ENCODE assay signal across 8 cellular contexts in genomic region chr5:126544087-126544740, GRCh38. TPM values are rescaled to one million over a fixed set of nuclear protein-coding genes. Genes with fewer than 3 reads are reported as not detected.
DNase-seq lines count a peak whose midpoint lies in the region; ATAC-seq and TF ChIP-seq lines count a peak whose summit lies in the region.

No MANE protein-coding gene starts in this region.

- H3K27ac ChIP-seq in esophagus squamous epithelium, result no peak overlapping the region

- CTCF ChIA-PET in WTC11 (lab: Charles Lee), result interaction anchor here (0.7 to 1.2 kb wide), 4 partner anchors 11 to 173 kb away, joined by 3 to 6 read pairs (median 5); partner anchors contain the start of gene ALDH7A1

- peaks cover 20% of the 10 kb centered on the region for H3K36me3 Mint-ChIP-seq in WTC11

- no peak overlapping the region for H3K27ac Mint-ChIP-seq in WTC11

- peaks cover 0 to 62% (median 4%) of the 10 kb centered on the region in 3 donors for H3K36me3 ChIP-seq in esophagus squamous epithelium

- H3K9me3 ChIP-seq in esophagus squamous epithelium, result no peaks in the 10 kb centered on the region

- no peaks in the 10 kb centered on the region for H3K27me3 Mint-ChIP-seq in WTC11 (ENCODE audit: low read depth)

- no peaks in the 10 kb centered on the region for H3K27me3 ChIP-seq in esophagus squamous epithelium

- H3K4me1 Mint-ChIP-seq in WTC11, result no peaks in the 10 kb centered on the region

- TF ChIP-seq CTCF in WTC11 (IDR thresholded peaks at IDR 0.05) (peak; percentile 37; the same call in 1 of the 2 replicates), esophagus squamous epithelium (IDR thresholded peaks at IDR 0.05) (peak in 5 of 6 experiments; percentile 31 to 61 (median 45))

- H3K4me3 ChIP-seq in esophagus squamous epithelium, result no peak overlapping the region

- H3K9me3 Mint-ChIP-seq in WTC11, result no peaks in the 10 kb centered on the region

- 75 to 80% methylated on average over 11 of the region's 12 CpGs for WGBS in esophagus squamous epithelium, 2 donors

- peak; percentile 30 for DNase-seq in A172 (ENCODE audit: low spot score)
- peak; percentile 44 for DNase-seq in GM03348 (ENCODE audit: low spot score)
- DNase-seq in H4 (ENCODE audit: low spot score), result peak; percentile 35
- peak; percentile 27 for DNase-seq in LHCN-M2 (ENCODE audit: low read depth)
- peak; percentile 45 for DNase-seq in WTC11 (ENCODE audit: low spot score)
- DNase-seq in esophagus squamous epithelium (lab: John Stamatoyannopoulos, UW), result no peak
- DNase-seq in stimulated activated CD4-positive, alpha-beta T cell treated with anti-CD3 and anti-CD28 coated beads, Interleukin-4, amount 100 ng/mL, for 1 hour, result peak; percentile 25
- no peak for DNase-seq in sciatic nerve (ENCODE audit: low spot score)

- POLR2A ChIA-PET in WTC11 (lab: Charles Lee), result interaction anchor here (0.6 kb wide), 1 partner anchor 74 kb away, joined by 3 read pairs; no protein-coding TSS in a partner anchor

- no peak for TF ChIP-seq POLR2A in esophagus squamous epithelium (IDR thresholded peaks at IDR 0.05)

- no peak overlapping the region for H3K4me3 Mint-ChIP-seq in WTC11

- H3K4me1 ChIP-seq in esophagus squamous epithelium, result peaks cover 0 to 2% (median 0%) of the 10 kb centered on the region in 3 donors

- intact Hi-C loops in esophagus squamous epithelium (cut with DNase I) (no loop called here), sciatic nerve (cut with DNase I) (no loop called here)

- ATAC-seq in WTC11 (peak; percentile 40), sciatic nerve (no peak)

TF ChIP-seq in WTC11, 78 proteins besides CTCF, POLR2A, EP300 and RAD21 (continues in another document):
- TF ChIP-seq FOXP1 (CRISPR knock-in tag; IDR thresholded peaks at IDR 0.05; ENCODE audit: borderline replicate concordance), result no peak
- TF ChIP-seq, protein P1, sequence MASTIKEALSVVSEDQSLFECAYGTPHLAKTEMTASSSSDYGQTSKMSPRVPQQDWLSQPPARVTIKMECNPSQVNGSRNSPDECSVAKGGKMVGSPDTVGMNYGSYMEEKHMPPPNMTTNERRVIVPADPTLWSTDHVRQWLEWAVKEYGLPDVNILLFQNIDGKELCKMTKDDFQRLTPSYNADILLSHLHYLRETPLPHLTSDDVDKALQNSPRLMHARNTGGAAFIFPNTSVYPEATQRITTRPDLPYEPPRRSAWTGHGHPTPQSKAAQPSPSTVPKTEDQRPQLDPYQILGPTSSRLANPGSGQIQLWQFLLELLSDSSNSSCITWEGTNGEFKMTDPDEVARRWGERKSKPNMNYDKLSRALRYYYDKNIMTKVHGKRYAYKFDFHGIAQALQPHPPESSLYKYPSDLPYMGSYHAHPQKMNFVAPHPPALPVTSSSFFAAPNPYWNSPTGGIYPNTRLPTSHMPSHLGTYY (CRISPR knock-in tag; IDR thresholded peaks at IDR 0.05), result no peak
- no peak for TF ChIP-seq FOXK1 (CRISPR knock-in tag; IDR thresholded peaks at IDR 0.05)
- no peak for TF ChIP-seq USF2 (CRISPR knock-in tag; IDR thresholded peaks at IDR 0.05)
- TF ChIP-seq, protein P2, sequence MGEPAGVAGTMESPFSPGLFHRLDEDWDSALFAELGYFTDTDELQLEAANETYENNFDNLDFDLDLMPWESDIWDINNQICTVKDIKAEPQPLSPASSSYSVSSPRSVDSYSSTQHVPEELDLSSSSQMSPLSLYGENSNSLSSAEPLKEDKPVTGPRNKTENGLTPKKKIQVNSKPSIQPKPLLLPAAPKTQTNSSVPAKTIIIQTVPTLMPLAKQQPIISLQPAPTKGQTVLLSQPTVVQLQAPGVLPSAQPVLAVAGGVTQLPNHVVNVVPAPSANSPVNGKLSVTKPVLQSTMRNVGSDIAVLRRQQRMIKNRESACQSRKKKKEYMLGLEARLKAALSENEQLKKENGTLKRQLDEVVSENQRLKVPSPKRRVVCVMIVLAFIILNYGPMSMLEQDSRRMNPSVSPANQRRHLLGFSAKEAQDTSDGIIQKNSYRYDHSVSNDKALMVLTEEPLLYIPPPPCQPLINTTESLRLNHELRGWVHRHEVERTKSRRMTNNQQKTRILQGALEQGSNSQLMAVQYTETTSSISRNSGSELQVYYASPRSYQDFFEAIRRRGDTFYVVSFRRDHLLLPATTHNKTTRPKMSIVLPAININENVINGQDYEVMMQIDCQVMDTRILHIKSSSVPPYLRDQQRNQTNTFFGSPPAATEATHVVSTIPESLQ (CRISPR knock-in tag; IDR thresholded peaks at IDR 0.05), result no peak
- TF ChIP-seq NR2C2 (CRISPR knock-in tag; IDR thresholded peaks at IDR 0.05), result no peak
- TF ChIP-seq, protein P3, sequence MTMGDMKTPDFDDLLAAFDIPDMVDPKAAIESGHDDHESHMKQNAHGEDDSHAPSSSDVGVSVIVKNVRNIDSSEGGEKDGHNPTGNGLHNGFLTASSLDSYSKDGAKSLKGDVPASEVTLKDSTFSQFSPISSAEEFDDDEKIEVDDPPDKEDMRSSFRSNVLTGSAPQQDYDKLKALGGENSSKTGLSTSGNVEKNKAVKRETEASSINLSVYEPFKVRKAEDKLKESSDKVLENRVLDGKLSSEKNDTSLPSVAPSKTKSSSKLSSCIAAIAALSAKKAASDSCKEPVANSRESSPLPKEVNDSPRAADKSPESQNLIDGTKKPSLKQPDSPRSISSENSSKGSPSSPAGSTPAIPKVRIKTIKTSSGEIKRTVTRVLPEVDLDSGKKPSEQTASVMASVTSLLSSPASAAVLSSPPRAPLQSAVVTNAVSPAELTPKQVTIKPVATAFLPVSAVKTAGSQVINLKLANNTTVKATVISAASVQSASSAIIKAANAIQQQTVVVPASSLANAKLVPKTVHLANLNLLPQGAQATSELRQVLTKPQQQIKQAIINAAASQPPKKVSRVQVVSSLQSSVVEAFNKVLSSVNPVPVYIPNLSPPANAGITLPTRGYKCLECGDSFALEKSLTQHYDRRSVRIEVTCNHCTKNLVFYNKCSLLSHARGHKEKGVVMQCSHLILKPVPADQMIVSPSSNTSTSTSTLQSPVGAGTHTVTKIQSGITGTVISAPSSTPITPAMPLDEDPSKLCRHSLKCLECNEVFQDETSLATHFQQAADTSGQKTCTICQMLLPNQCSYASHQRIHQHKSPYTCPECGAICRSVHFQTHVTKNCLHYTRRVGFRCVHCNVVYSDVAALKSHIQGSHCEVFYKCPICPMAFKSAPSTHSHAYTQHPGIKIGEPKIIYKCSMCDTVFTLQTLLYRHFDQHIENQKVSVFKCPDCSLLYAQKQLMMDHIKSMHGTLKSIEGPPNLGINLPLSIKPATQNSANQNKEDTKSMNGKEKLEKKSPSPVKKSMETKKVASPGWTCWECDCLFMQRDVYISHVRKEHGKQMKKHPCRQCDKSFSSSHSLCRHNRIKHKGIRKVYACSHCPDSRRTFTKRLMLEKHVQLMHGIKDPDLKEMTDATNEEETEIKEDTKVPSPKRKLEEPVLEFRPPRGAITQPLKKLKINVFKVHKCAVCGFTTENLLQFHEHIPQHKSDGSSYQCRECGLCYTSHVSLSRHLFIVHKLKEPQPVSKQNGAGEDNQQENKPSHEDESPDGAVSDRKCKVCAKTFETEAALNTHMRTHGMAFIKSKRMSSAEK (CRISPR knock-in tag; IDR thresholded peaks at IDR 0.05; ENCODE audit: borderline replicate concordance), result no peak
- TF ChIP-seq TEAD4 (CRISPR knock-in tag; IDR thresholded peaks at IDR 0.05), result no peak
- TF ChIP-seq, protein P4, sequence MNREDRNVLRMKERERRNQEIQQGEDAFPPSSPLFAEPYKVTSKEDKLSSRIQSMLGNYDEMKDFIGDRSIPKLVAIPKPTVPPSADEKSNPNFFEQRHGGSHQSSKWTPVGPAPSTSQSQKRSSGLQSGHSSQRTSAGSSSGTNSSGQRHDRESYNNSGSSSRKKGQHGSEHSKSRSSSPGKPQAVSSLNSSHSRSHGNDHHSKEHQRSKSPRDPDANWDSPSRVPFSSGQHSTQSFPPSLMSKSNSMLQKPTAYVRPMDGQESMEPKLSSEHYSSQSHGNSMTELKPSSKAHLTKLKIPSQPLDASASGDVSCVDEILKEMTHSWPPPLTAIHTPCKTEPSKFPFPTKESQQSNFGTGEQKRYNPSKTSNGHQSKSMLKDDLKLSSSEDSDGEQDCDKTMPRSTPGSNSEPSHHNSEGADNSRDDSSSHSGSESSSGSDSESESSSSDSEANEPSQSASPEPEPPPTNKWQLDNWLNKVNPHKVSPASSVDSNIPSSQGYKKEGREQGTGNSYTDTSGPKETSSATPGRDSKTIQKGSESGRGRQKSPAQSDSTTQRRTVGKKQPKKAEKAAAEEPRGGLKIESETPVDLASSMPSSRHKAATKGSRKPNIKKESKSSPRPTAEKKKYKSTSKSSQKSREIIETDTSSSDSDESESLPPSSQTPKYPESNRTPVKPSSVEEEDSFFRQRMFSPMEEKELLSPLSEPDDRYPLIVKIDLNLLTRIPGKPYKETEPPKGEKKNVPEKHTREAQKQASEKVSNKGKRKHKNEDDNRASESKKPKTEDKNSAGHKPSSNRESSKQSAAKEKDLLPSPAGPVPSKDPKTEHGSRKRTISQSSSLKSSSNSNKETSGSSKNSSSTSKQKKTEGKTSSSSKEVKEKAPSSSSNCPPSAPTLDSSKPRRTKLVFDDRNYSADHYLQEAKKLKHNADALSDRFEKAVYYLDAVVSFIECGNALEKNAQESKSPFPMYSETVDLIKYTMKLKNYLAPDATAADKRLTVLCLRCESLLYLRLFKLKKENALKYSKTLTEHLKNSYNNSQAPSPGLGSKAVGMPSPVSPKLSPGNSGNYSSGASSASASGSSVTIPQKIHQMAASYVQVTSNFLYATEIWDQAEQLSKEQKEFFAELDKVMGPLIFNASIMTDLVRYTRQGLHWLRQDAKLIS (CRISPR knock-in tag; IDR thresholded peaks at IDR 0.05; ENCODE audit: borderline replicate concordance), result no peak

RNA-seq across cellular contexts. Expression of gene ALDH7A1, which starts 50.8 kb away (rescaled TPM):
- total RNA-seq in A172 (2014; rRNA removed; shearing (Covaris generic)), result 23.3 and 42.4 TPM in 2 replicates
- 16.4 and 31.5 TPM in 2 replicates for total RNA-seq in H4 (2014; rRNA removed; shearing (Covaris generic))
- total RNA-seq in LHCN-M2 (2014; rRNA removed) (29.2 and 36.3 TPM in 2 replicates), WTC11 (2021) (176 to 178 TPM (median 177 TPM) in 3 replicates), esophagus squamous epithelium (10 to 100 TPM; 35.9 to 89.7 (median 48.2) TPM), sciatic nerve (63.0 TPM)
- 102 TPM for polyA plus RNA-seq in LHCN-M2 (2012)

RNA-seq across cellular contexts. Expression of gene PHAX, which starts 56.5 kb away (rescaled TPM):
- 137 and 138 TPM in 2 replicates for total RNA-seq in A172 (2014; rRNA removed; shearing (Covaris generic))
- 75.1 and 90.0 TPM in 2 replicates for total RNA-seq in H4 (2014; rRNA removed; shearing (Covaris generic))
- total RNA-seq in LHCN-M2 (2014; rRNA removed) (78.2 and 101 TPM in 2 replicates), WTC11 (2021) (45.6 to 58.2 TPM (median 46.8 TPM) in 3 replicates), esophagus squamous epithelium (10 to 100 TPM; 40.3 to 59.5 (median 49.3) TPM), sciatic nerve (42.5 TPM)
- polyA plus RNA-seq in LHCN-M2 (2012), result 45.0 TPM

Comparison
In these comparisons a context has a peak if more than half of its experiments do, and no peak if none do; other contexts are left out.
1. DNase-seq: peak in A172 (single experiment), GM03348 (single experiment), H4 (single experiment), LHCN-M2 (single experiment), WTC11 (single experiment) and stimulated activated CD4-positive, alpha-beta T cell treated with anti-CD3 and anti-CD28 coated beads, Interleukin-4, amount 100 ng/mL, for 1 hour (single experiment); none in esophagus squamous epithelium (single experiment) and sciatic nerve (single experiment).